7 cellular contexts compared by ENCODE assay signal in genomic region chr2:196492946-196493345, GRCh38.
"Had no signal": no experiment of that assay in that cellular context is flagged by ENCODE, and none has a peak within 500 bp of the region (broad histone marks: within the 10 kb centered on the region; RNA-seq: fewer than 3 reads in every experiment).

No MANE protein-coding gene starts in this region.

- DNase-seq: GDM1, GF-D8 had no signal

- H3K4me3 ChIP-seq: GM12878 had no signal

- FAIRE-seq: G401.6, GM12878, GM12892, GM18507, GM19239 had no signal
